ENCODE assay signal across 10 cellular contexts in genomic region chr17:47942568-47942967, GRCh38. TPM values are rescaled to one million over a fixed set of nuclear protein-coding genes. Genes with fewer than 3 reads are reported as not detected.
DNase-seq lines count a peak whose midpoint lies in the region; ATAC-seq and TF ChIP-seq lines count a peak whose summit lies in the region.
"Had no signal": no experiment of that assay in that cellular context is flagged by ENCODE, and none has a peak within 500 bp of the region (broad histone marks: within the 10 kb centered on the region; RNA-seq: fewer than 3 reads in every experiment).

No MANE protein-coding gene starts in this region.

- peak overlapping the region; percentile 92 for H3K4me3 Mint-ChIP-seq in activated T-helper 1 cell treated with anti-CD3 and anti-CD28 coated beads, Interleukin-12 subunit alpha, Interleukin-12 subunit beta, Interleukin-2, Interleukin-4 antibody, amounts not matched to agents 30 ng/mL and 10 ng/mL and 1 ng/mL, durations not matched to agents 14 hours and 24 hours and 36 hours

- H3K36me3 ChIP-seq in heart right ventricle (peaks cover 0 to 31% (median 0%) of the 10 kb centered on the region in 9 donors), tibial nerve (peaks cover 0 to 34% (median 0%) of the 10 kb centered on the region in 3 donors)
- H3K36me3 ChIP-seq: neutrophil had no signal

- DNase-seq in heart right ventricle (no peak), left cardiac atrium (no peak), tibial nerve (ENCODE audit: low spot score in 2 of 2) (no peak), T-helper 9 cell (no peak), NK-92 (lab: John Stamatoyannopoulos, UW; ENCODE audit: unreplicated experiment) (no peak), lower leg skin (ENCODE audit: low spot score in 2 of 2) (no peak)
- no peak for DNase-seq in activated T-helper 1 cell treated with anti-CD3 and anti-CD28 coated beads, Interleukin-12 subunit alpha, Interleukin-12 subunit beta, Interleukin-2, Interleukin-4 antibody, amounts not matched to agents 30 ng/mL and 10 ng/mL and 1 ng/mL, durations not matched to agents 14 hours and 24 hours and 36 hours (ENCODE audit: low spot score)
- DNase-seq: DMS79 had no signal

- peaks cover 1% of the 10 kb centered on the region for H3K27me3 Mint-ChIP-seq in activated T-helper 1 cell treated with anti-CD3 and anti-CD28 coated beads, Interleukin-12 subunit alpha, Interleukin-12 subunit beta, Interleukin-2, Interleukin-4 antibody, amounts not matched to agents 30 ng/mL and 10 ng/mL and 1 ng/mL, durations not matched to agents 14 hours and 24 hours and 36 hours (ENCODE audit: insufficient read depth)

- H3K4me3 ChIP-seq in heart right ventricle (peak overlapping the region in 6 of 10 donors; percentile 63 to 95 (median 81)), iPS-18c (ENCODE audit: insufficient read depth, low read depth, low read length) (peak overlapping the region; percentile 65), tibial nerve (peak overlapping the region; percentile 64 to 91 (median 82)), lower leg skin (ENCODE audit: low read depth, poor library complexity, severe bottlenecking) (no peak overlapping the region)

- ATAC-seq in heart right ventricle: no peak
- ATAC-seq in left cardiac atrium: no peak

- H3K36me3 Mint-ChIP-seq in activated T-helper 1 cell treated with anti-CD3 and anti-CD28 coated beads, Interleukin-12 subunit alpha, Interleukin-12 subunit beta, Interleukin-2, Interleukin-4 antibody, amounts not matched to agents 30 ng/mL and 10 ng/mL and 1 ng/mL, durations not matched to agents 14 hours and 24 hours and 36 hours (ENCODE audit: low read depth): peaks cover 30% of the 10 kb centered on the region

- peaks cover 5% of the 10 kb centered on the region for H3K9me3 Mint-ChIP-seq in activated T-helper 1 cell treated with anti-CD3 and anti-CD28 coated beads, Interleukin-12 subunit alpha, Interleukin-12 subunit beta, Interleukin-2, Interleukin-4 antibody, amounts not matched to agents 30 ng/mL and 10 ng/mL and 1 ng/mL, durations not matched to agents 14 hours and 24 hours and 36 hours

- peaks cover 68% of the 10 kb centered on the region for H3K4me1 Mint-ChIP-seq in activated T-helper 1 cell treated with anti-CD3 and anti-CD28 coated beads, Interleukin-12 subunit alpha, Interleukin-12 subunit beta, Interleukin-2, Interleukin-4 antibody, amounts not matched to agents 30 ng/mL and 10 ng/mL and 1 ng/mL, durations not matched to agents 14 hours and 24 hours and 36 hours (ENCODE audit: low read depth)

- peak overlapping the region in 3 of 10 donors; percentile 84 to 90 (median 84) for H3K27ac ChIP-seq in heart right ventricle
- peak overlapping the region in 3 of 4 donors; percentile 77 to 90 (median 87) for H3K27ac ChIP-seq in tibial nerve

- H3K4me1 ChIP-seq in heart right ventricle (peaks cover 0 to 51% (median 34%) of the 10 kb centered on the region in 9 donors), tibial nerve (peaks cover 0 to 39% (median 13%) of the 10 kb centered on the region in 4 donors)

- TF ChIP-seq EP300 in tibial nerve (IDR thresholded peaks at IDR 0.05): no peak

- TF ChIP-seq POLR2A in tibial nerve (IDR thresholded peaks at IDR 0.05): no peak
- TF ChIP-seq POLR2A in lower leg skin (IDR thresholded peaks at IDR 0.05): no peak

- H3K27ac Mint-ChIP-seq in activated T-helper 1 cell treated with anti-CD3 and anti-CD28 coated beads, Interleukin-12 subunit alpha, Interleukin-12 subunit beta, Interleukin-2, Interleukin-4 antibody, amounts not matched to agents 30 ng/mL and 10 ng/mL and 1 ng/mL, durations not matched to agents 14 hours and 24 hours and 36 hours: peak overlapping the region; percentile 96

- WGBS in heart right ventricle, 2 donors: 78 to 79% methylated on average over 6 of the region's 6 CpGs
- WGBS in tibial nerve, 2 donors: 73 to 76% methylated on average over 6 of the region's 6 CpGs
- WGBS in lower leg skin, 2 donors: 62 to 67% methylated on average over 6 of the region's 6 CpGs

- H3K9me3 ChIP-seq in heart right ventricle (no peaks in the 10 kb centered on the region), iPS-18c (ENCODE audit: control insufficient read depth, insufficient read depth, low read length) (no peaks in the 10 kb centered on the region), tibial nerve (no peaks in the 10 kb centered on the region)
- H3K9me3 ChIP-seq: neutrophil had no signal

- H3K27me3 ChIP-seq in heart right ventricle (no peaks in the 10 kb centered on the region), tibial nerve (no peaks in the 10 kb centered on the region)
- H3K27me3 ChIP-seq: neutrophil had no signal

- intact Hi-C loops in heart right ventricle (cut with DNase I) (loop anchor here in 9 of 10 donors (5.0 to 10.0 kb wide), 5 partner anchors 35 to 192 kb away; partner anchors contain the start of genes SCRN2 (in 4 of the 9) and SP2 (in 2 of the 9)), left cardiac atrium (cut with DNase I) (loop anchor here (10.0 kb wide), 2 partner anchors 48 to 98 kb away; partner anchors contain the start of genes SCRN2 (in 1 of the 2) and SP2 (in 1 of the 2)), lower leg skin (cut with DNase I; ENCODE audit: low total_unique reads) (no loop called here)
- intact Hi-C loops in activated T-helper 1 cell treated with anti-CD3 and anti-CD28 coated beads, Interleukin-12 subunit alpha, Interleukin-12 subunit beta, Interleukin-2, Interleukin-4 antibody, amounts not matched to agents 30 ng/mL and 10 ng/mL and 1 ng/mL, durations not matched to agents 14 hours and 24 hours and 36 hours (cut with micrococcal nuclease): loop anchor here (5.0 kb wide), 2 partner anchors 220 to 950 kb away; partner anchors contain the start of gene ATP5MC1

- no peak for TF ChIP-seq CTCF in heart right ventricle (IDR thresholded peaks at IDR 0.05)
- no peak for TF ChIP-seq CTCF in tibial nerve (IDR thresholded peaks at IDR 0.05)
- no peak for TF ChIP-seq CTCF in lower leg skin (IDR thresholded peaks at IDR 0.05)

RNA-seq across cellular contexts. Expression of gene PNPO, which starts 1.2 kb away (rescaled TPM):
- total RNA-seq in heart right ventricle (10 to 100 TPM; 22.8 to 37.0 (median 31.5) TPM), left cardiac atrium (10 to 100 TPM; 23.4 to 25.4 TPM), tibial nerve (10 to 100 TPM; 36.0 to 56.8 (median 51.2) TPM), lower leg skin (10 to 100 TPM; 20.2 to 36.8 (median 30.3) TPM)
- 10 to 100 TPM in 1 of 2 donors, 1 to 10 TPM in 1; 9.5 to 10.9 TPM for polyA plus RNA-seq in heart right ventricle
- 58.8 and 60.7 TPM in 2 replicates for total RNA-seq in activated T-helper 1 cell treated with anti-CD3 and anti-CD28 coated beads, Interleukin-12 subunit alpha, Interleukin-12 subunit beta, Interleukin-2, Interleukin-4 antibody, amounts not matched to agents 30 ng/mL and 10 ng/mL and 1 ng/mL, durations not matched to agents 14 hours and 24 hours and 36 hours

RNA-seq across cellular contexts. Expression of gene PRR15L, which starts 15.1 kb away (rescaled TPM):
- total RNA-seq in heart right ventricle: not detected
- polyA plus RNA-seq in heart right ventricle: not detected
- total RNA-seq in left cardiac atrium: under 1 TPM; 0.47 to 0.62 TPM
- not detected in 2 replicates for total RNA-seq in activated T-helper 1 cell treated with anti-CD3 and anti-CD28 coated beads, Interleukin-12 subunit alpha, Interleukin-12 subunit beta, Interleukin-2, Interleukin-4 antibody, amounts not matched to agents 30 ng/mL and 10 ng/mL and 1 ng/mL, durations not matched to agents 14 hours and 24 hours and 36 hours
- total RNA-seq in tibial nerve: not detected
- total RNA-seq in lower leg skin: 10 to 100 TPM in 3 of 4 donors, 1 to 10 TPM in 1; 9.9 to 45.1 (median 24.3) TPM

RNA-seq across cellular contexts. Expression of gene CDK5RAP3, which starts 28.3 kb away (rescaled TPM):
- total RNA-seq in heart right ventricle (10 to 100 TPM; 44.0 to 71.2 (median 62.3) TPM), left cardiac atrium (10 to 100 TPM; 62.6 to 66.3 TPM), tibial nerve (100 to 1,000 TPM; 163 to 310 (median 200) TPM), lower leg skin (100 to 1,000 TPM in 3 of 4 donors, 10 to 100 TPM in 1; 95.8 to 115 (median 107) TPM)
- polyA plus RNA-seq in heart right ventricle: 100 to 1,000 TPM in 1 of 2 donors, 10 to 100 TPM in 1; 69.9 to 143 TPM
- 190 and 200 TPM in 2 replicates for total RNA-seq in activated T-helper 1 cell treated with anti-CD3 and anti-CD28 coated beads, Interleukin-12 subunit alpha, Interleukin-12 subunit beta, Interleukin-2, Interleukin-4 antibody, amounts not matched to agents 30 ng/mL and 10 ng/mL and 1 ng/mL, durations not matched to agents 14 hours and 24 hours and 36 hours

RNA-seq across cellular contexts. Expression of gene SP2, which starts 46.5 kb away (rescaled TPM):
- 10 to 100 TPM; 13.0 to 18.3 (median 15.9) TPM for total RNA-seq in heart right ventricle
- 1 to 10 TPM; 4.3 to 8.0 TPM for polyA plus RNA-seq in heart right ventricle
- 10 to 100 TPM; 12.6 to 14.1 TPM for total RNA-seq in left cardiac atrium
- total RNA-seq in activated T-helper 1 cell treated with anti-CD3 and anti-CD28 coated beads, Interleukin-12 subunit alpha, Interleukin-12 subunit beta, Interleukin-2, Interleukin-4 antibody, amounts not matched to agents 30 ng/mL and 10 ng/mL and 1 ng/mL, durations not matched to agents 14 hours and 24 hours and 36 hours: 24.0 and 26.3 TPM in 2 replicates
- 1 to 10 TPM; 5.9 to 7.2 (median 7.1) TPM for total RNA-seq in tibial nerve
- total RNA-seq in lower leg skin: 10 to 100 TPM in 2 of 4 donors, 1 to 10 TPM in 2; 5.1 to 12.6 (median 8.1) TPM

Comparison
In these comparisons a context has a peak if more than half of its experiments do, and no peak if none do; other contexts are left out.
1. RNA of gene PRR15L, which starts 15.1 kb away (total RNA-seq): 9.9 to 45.1 TPM in lower leg skin; 0.47 to 0.62 TPM in left cardiac atrium, not detected in heart right ventricle, not detected in activated T-helper 1 cell treated with anti-CD3 and anti-CD28 coated beads, Interleukin-12 subunit alpha, Interleukin-12 subunit beta, Interleukin-2, Interleukin-4 antibody, amounts not matched to agents 30 ng/mL and 10 ng/mL and 1 ng/mL, durations not matched to agents 14 hours and 24 hours and 36 hours and not detected in tibial nerve; every median in the first group is over 4 times any median in the second.